Comparison of ENCODE assay signal across 8 cellular contexts in the genomic region with DNA sequence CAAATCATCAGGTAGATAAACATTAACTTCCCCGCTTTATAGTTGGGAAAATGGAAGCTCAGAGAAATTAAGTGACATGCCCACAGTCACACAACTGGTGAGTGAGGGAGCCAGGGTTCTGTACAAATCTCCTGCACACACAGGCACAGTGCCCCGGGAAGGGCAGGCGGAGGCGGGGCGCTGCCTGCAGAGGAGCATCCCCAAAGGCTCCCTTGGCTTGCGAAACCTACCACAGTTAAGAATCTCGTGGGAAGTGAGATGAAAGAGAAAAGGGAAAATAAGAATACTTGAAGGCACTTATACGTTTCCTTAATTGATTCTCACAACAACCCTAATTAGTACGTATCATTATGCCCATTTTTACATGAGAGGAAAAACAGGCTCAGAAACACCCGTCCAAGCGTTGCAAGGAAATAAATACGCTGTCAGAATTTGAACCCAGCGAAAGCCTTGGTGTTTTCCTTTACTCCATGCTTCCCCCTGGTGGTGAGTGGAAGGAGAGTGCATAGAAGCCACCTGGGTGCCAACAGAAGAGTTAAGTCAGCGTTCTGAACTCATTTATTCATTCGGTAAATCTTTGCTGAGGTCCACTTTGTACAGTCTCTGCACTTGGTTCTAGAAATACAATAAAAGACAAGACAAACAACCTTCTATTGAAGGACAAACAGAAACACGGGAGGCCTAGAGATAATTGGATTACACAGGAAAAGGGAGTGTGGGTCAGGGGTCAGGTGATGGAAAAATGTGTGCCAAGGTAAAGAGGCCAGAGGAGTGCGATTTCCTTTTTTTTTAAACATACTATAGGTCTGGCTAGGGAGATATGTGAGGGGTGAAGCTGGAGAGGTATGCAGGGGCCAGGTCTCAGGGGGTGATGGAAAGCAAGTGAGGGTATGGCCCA. TPM values are rescaled to one million over a fixed set of nuclear protein-coding genes. Genes with fewer than 3 reads are reported as not detected.
DNase-seq lines count a peak whose midpoint lies in the region; TF ChIP-seq lines count a peak whose summit lies in the region.

No MANE protein-coding gene starts in this region.

- 82 to 86% methylated on average over 6 to 17 of the region's 17 CpGs for WGBS in endodermal cell (ENCODE audit: insufficient coverage in 1 of 2, insufficient read length in 1 of 2), 2 experiments

- no peak overlapping the region for H3K27ac ChIP-seq in A673 (ENCODE audit: low read depth, low read length, poor library complexity, severe bottlenecking)
- H3K27ac ChIP-seq in endodermal cell (ENCODE audit: low read depth, low read length): no peak overlapping the region
- H3K27ac ChIP-seq in vagina: no peak overlapping the region

- no TSS peak for BruUV-seq in A673 (replicated peaks; lab: Mats Ljungman, UMichigan)

- no peaks in the 10 kb centered on the region for H3K27me3 Mint-ChIP-seq in endodermal cell (ENCODE audit: insufficient read depth)
- H3K27me3 Mint-ChIP-seq in nephron (ENCODE audit: low read depth): no peaks in the 10 kb centered on the region

- POLR2A ChIA-PET in A673 (lab: Charles Lee; ENCODE audit: low non-redundant PET): no interaction called here

- no peak overlapping the region for H3K4me3 ChIP-seq in A673 (ENCODE audit: low read depth, low read length, poor library complexity, severe bottlenecking)
- no peak overlapping the region for H3K4me3 ChIP-seq in WI38 (ENCODE audit: low read depth, low read length)
- no peak overlapping the region for H3K4me3 ChIP-seq in endodermal cell (ENCODE audit: low read length)
- no peak overlapping the region for H3K4me3 ChIP-seq in vagina

- no peak overlapping the region for H3K9ac ChIP-seq in endodermal cell (ENCODE audit: extremely low read depth, low read length, poor library complexity, severe bottlenecking)

- H3K4me1 ChIP-seq in A673 (ENCODE audit: insufficient read depth, low read length, poor library complexity, severe bottlenecking) (no peaks in the 10 kb centered on the region), endodermal cell (ENCODE audit: control insufficient read depth, insufficient read depth, low read length) (no peaks in the 10 kb centered on the region), vagina (no peaks in the 10 kb centered on the region)

- TF ChIP-seq CTCF in A673 (conservative IDR thresholded peaks at IDR 0.05; ENCODE audit: low read depth, low read length): peak; percentile 93
- TF ChIP-seq CTCF in GM10266 (IDR thresholded peaks at IDR 0.05; ENCODE audit: control insufficient read depth, insufficient read depth, low read depth, missing control alignments): peak; percentile 76
- peak; percentile 83 for TF ChIP-seq CTCF in WI38 (IDR thresholded peaks at IDR 0.05; ENCODE audit: low read depth, low read length)
- peak; percentile 94 for TF ChIP-seq CTCF in endodermal cell (conservative IDR thresholded peaks at IDR 0.05)
- peak; percentile 53 to 70 (median 69) for TF ChIP-seq CTCF in nephron (IDR thresholded peaks at IDR 0.05; ENCODE audit: unreplicated experiment in 3 of 3)
- TF ChIP-seq CTCF in vagina (IDR thresholded peaks at IDR 0.05): peak; percentile 72 to 77 (median 74)

- TF ChIP-seq POLR2A in vagina (IDR thresholded peaks at IDR 0.05): no peak

- H3K36me3 Mint-ChIP-seq in endodermal cell (ENCODE audit: low read depth) (peaks cover 7% of the 10 kb centered on the region), nephron (ENCODE audit: low read depth) (peaks cover 43% of the 10 kb centered on the region)

- H3K36me3 ChIP-seq in A673 (ENCODE audit: insufficient read depth, low read length, poor library complexity, severe bottlenecking) (no peaks in the 10 kb centered on the region), endodermal cell (ENCODE audit: control insufficient read depth, insufficient read depth, low read length) (no peaks in the 10 kb centered on the region), vagina (no peaks in the 10 kb centered on the region)

- H3K4me3 Mint-ChIP-seq in endodermal cell (no peak overlapping the region), nephron (no peak overlapping the region)

- H3K9me3 Mint-ChIP-seq in endodermal cell: no peaks in the 10 kb centered on the region
- H3K9me3 Mint-ChIP-seq in nephron: no peaks in the 10 kb centered on the region

- intact Hi-C loops in A673 (cut with micrococcal nuclease; ENCODE audit: unreplicated experiment): loop anchor here (1.0 to 5.0 kb wide), 3 partner anchors 59 to 250 kb away; no protein-coding TSS in a partner anchor
- intact Hi-C loops in vagina (cut with DNase I): loop anchor here (5.0 kb wide), 1 partner anchor 145 kb away; no protein-coding TSS in a partner anchor

- no peak overlapping the region for H3K27ac Mint-ChIP-seq in endodermal cell
- H3K27ac Mint-ChIP-seq in nephron: peak overlapping the region in 1 of 3 experiments; percentile 2

- no peaks in the 10 kb centered on the region for H3K4me1 Mint-ChIP-seq in endodermal cell
- no peaks in the 10 kb centered on the region for H3K4me1 Mint-ChIP-seq in nephron

- no peaks in the 10 kb centered on the region for H3K27me3 ChIP-seq in A673 (replicated peaks; ENCODE audit: insufficient read depth, low read depth, low read length, poor library complexity)
- no peaks in the 10 kb centered on the region for H3K27me3 ChIP-seq in endodermal cell (ENCODE audit: control insufficient read depth, insufficient read depth, low read length, poor library complexity, severe bottlenecking)
- no peaks in the 10 kb centered on the region for H3K27me3 ChIP-seq in vagina

- DNase-seq in A673 (ENCODE audit: low spot score): peak; percentile 80
- DNase-seq in GM10266 (ENCODE audit: extremely low spot score): peak; percentile 43
- DNase-seq in NCI-H187 (lab: John Stamatoyannopoulos, UW): peak; percentile 34 to 83
- DNase-seq in endodermal cell: peak; percentile 78
- no peak for DNase-seq in vagina (ENCODE audit: extremely low spot score in 2 of 2)
- no peak for DNase-seq in GOT3 (lab: John Stamatoyannopoulos, UW)

- H3K9me3 ChIP-seq in A673 (ENCODE audit: low read depth, low read length, poor library complexity, severe bottlenecking) (no peaks in the 10 kb centered on the region), endodermal cell (ENCODE audit: control insufficient read depth, low read length) (no peaks in the 10 kb centered on the region), vagina (no peaks in the 10 kb centered on the region)

- CTCF ChIA-PET in A673 (lab: Charles Lee): interaction anchor here (0.8 to 0.9 kb wide), 2 partner anchors 15 to 368 kb away, joined by 3 to 8 read pairs; no protein-coding TSS in a partner anchor

RNA-seq across cellular contexts. Expression of a gene that starts 28.4 kb away (rescaled TPM):
- 14.4 and 15.3 TPM in 2 replicates for total RNA-seq in A673 (2021)
- 10 to 100 TPM; 15.2 to 17.9 TPM for total RNA-seq in endodermal cell
- polyA plus RNA-seq in endodermal cell (2013, experiment 1 of 2): 18.3 TPM
- polyA plus RNA-seq in endodermal cell (2013, experiment 2 of 2): 21.4 TPM
- total RNA-seq in vagina: 14.2 TPM

Comparison
In these comparisons a context has a peak if more than half of its experiments do, and no peak if none do; other contexts are left out.
1. DNase-seq: peak in A673 (single experiment), GM10266 (single experiment), NCI-H187 (2 of 2) and endodermal cell (single experiment); none in vagina (0 of 2) and GOT3 (single experiment).
2. Peak in every context shown above with its lines, with median percentiles within 50 percentile points of each other: CTCF ChIP-seq.